Comparison of ENCODE assay signal across 8 cellular contexts in genomic region chr2:108595677-108596232, GRCh38.
A peak's percentile ranks its signal among the peaks of the same experiment; 100 is the strongest.
DNase-seq lines count a peak whose midpoint lies in the region; ATAC-seq, FAIRE-seq and TF ChIP-seq lines count a peak whose summit lies in the region.
"Not testable (repeated sequence)": the region's sequence is repeated elsewhere in the genome, so short reads cannot be mapped to it uniquely, and the experiment has no call there.

No MANE protein-coding gene starts in this region.

- not testable (repeated sequence) for H3F3A ChIP-seq in DOHH2 (ENCODE audit: control insufficient read depth, insufficient read depth)
- peaks cover 23% of the 10 kb centered on the region for H3F3A ChIP-seq in MM.1S (ENCODE audit: insufficient read depth, low read length)

- H4K20me1 ChIP-seq in DOHH2 (ENCODE audit: control insufficient read depth, insufficient read depth, low read depth, low read length), result peaks cover 14% of the 10 kb centered on the region; the same call in 1 of the 2 replicates
- not testable (repeated sequence) for H4K20me1 ChIP-seq in MM.1S (ENCODE audit: insufficient read depth, low read length); keratinocyte (ENCODE audit: control insufficient read depth, extremely low read depth, insufficient read depth, low read length)

- peaks cover 48% of the 10 kb centered on the region for H3K4me1 ChIP-seq in DOHH2 (ENCODE audit: control insufficient read depth, low read length)
- peaks cover 38% of the 10 kb centered on the region for H3K4me1 ChIP-seq in MM.1S (ENCODE audit: low read length)
- H3K4me1 ChIP-seq in keratinocyte (ENCODE audit: control insufficient read depth, extremely low read depth, insufficient read depth, low read length), result peaks cover 40% of the 10 kb centered on the region
- peaks cover 28% of the 10 kb centered on the region for H3K4me1 ChIP-seq in rectal smooth muscle tissue (ENCODE audit: control insufficient read depth, insufficient read depth, low read length)
- H3K4me1 ChIP-seq in tibial artery, result peaks cover 0 to 64% (median 36%) of the 10 kb centered on the region in 4 donors

- H2AFZ ChIP-seq in MM.1S (ENCODE audit: low read length); keratinocyte (ENCODE audit: control insufficient read depth, low read length): not testable (repeated sequence)

- not testable (repeated sequence) for H3K9me3 ChIP-seq in DOHH2 (ENCODE audit: control insufficient read depth, insufficient read depth, low read length); MM.1S (replicated peaks; ENCODE audit: insufficient read depth, low read length); keratinocyte (ENCODE audit: control insufficient read depth, low read depth, low read length); tibial artery

- H3K9me2 ChIP-seq in DOHH2 (replicated peaks; ENCODE audit: control insufficient read depth, low read length); MM.1S (replicated peaks; ENCODE audit: insufficient read depth, low read length): not testable (repeated sequence)

- peaks cover 59% of the 10 kb centered on the region for H3K79me2 ChIP-seq in DOHH2 (ENCODE audit: control insufficient read depth, low read length)
- peaks cover 65% of the 10 kb centered on the region for H3K79me2 ChIP-seq in MM.1S (ENCODE audit: low read length)
- H3K79me2 ChIP-seq in keratinocyte (ENCODE audit: control insufficient read depth, insufficient read depth, low read length), result peaks cover 35% of the 10 kb centered on the region

- not testable (repeated sequence) for H3K27ac ChIP-seq in DOHH2 (ENCODE audit: low read depth, low read length)
- H3K27ac ChIP-seq in MM.1S (ENCODE audit: low read length) (peak overlapping the region; percentile 91), keratinocyte (ENCODE audit: control insufficient read depth, insufficient read depth, low read length) (peak overlapping the region; percentile 93), rectal smooth muscle tissue (ENCODE audit: low read depth, low read length) (peak overlapping the region; percentile 75), tibial artery (peak overlapping the region; percentile 70 to 80)

- not testable (repeated sequence) for H3K36me3 Mint-ChIP-seq in T-helper 2 cell treated with Interferon-gamma antibody and Interleukin-4, amounts not matched to agents 5 μg/mL and 100 μg/mL, for 36 hours (ENCODE audit: low read depth); activated naive CD8-positive, alpha-beta T cell treated with anti-CD3 and anti-CD28 coated beads, Interleukin-2, amount 10 ng/mL, durations not matched to agents 7 days and 5 days

- TF ChIP-seq CTCF in DOHH2 (IDR thresholded peaks at IDR 0.05; ENCODE audit: low read depth, low read length, poor library complexity, severe bottlenecking); MM.1S (IDR thresholded peaks at IDR 0.05; ENCODE audit: low read length); keratinocyte (optimal IDR thresholded peaks at IDR 0.05 in 1 of 3, IDR thresholded peaks at IDR 0.05 in 1 of 3, conservative IDR thresholded peaks at IDR 0.05 in 1 of 3; ENCODE audit: extremely low read depth in 1 of 3, insufficient read depth in 2 of 3, low read length in 3 of 3); tibial artery (IDR thresholded peaks at IDR 0.05): not testable (repeated sequence)

- not testable (repeated sequence) for H3K27me3 Mint-ChIP-seq in T-helper 2 cell treated with Interferon-gamma antibody and Interleukin-4, amounts not matched to agents 5 μg/mL and 100 μg/mL, for 36 hours (ENCODE audit: low read depth); activated naive CD8-positive, alpha-beta T cell treated with anti-CD3 and anti-CD28 coated beads, Interleukin-2, amount 10 ng/mL, durations not matched to agents 7 days and 5 days

- POLR2A ChIA-PET in activated naive CD8-positive, alpha-beta T cell treated with anti-CD3 and anti-CD28 coated beads, Interleukin-2, amount 10 ng/mL, durations not matched to agents 7 days and 5 days (lab: Charles Lee), result interaction anchor here (2.8 kb wide), 1 partner anchor 25 kb away, joined by 8 read pairs; no protein-coding TSS in a partner anchor

- H3K9me1 ChIP-seq in keratinocyte (ENCODE audit: control insufficient read depth, extremely low read depth, insufficient read depth, low read length), result not testable (repeated sequence)

- H3K4me2 ChIP-seq in DOHH2 (ENCODE audit: low read length), result 0 out of 2 replicates have a peak overlapping the region, but pooled peaks have one; percentile 66
- H3K4me2 ChIP-seq in MM.1S (ENCODE audit: low read depth, low read length), result peak overlapping the region; percentile 69
- H3K4me2 ChIP-seq in keratinocyte (ENCODE audit: control insufficient read depth, extremely low read depth, insufficient read depth, low read depth, low read length), result peak overlapping the region; percentile 86

- H3K9ac ChIP-seq in MM.1S (ENCODE audit: low read length), result peak overlapping the region; percentile 58; the same call in 1 of the 2 replicates
- H3K9ac ChIP-seq in keratinocyte (ENCODE audit: control insufficient read depth, extremely low read depth, insufficient read depth, low read length), result peak overlapping the region; percentile 34
- H3K9ac ChIP-seq in rectal smooth muscle tissue (ENCODE audit: low read length), result not testable (repeated sequence)

- H3K27me3 ChIP-seq in DOHH2 (ENCODE audit: control insufficient read depth, low read length); MM.1S (replicated peaks; ENCODE audit: insufficient read depth, low read length); keratinocyte (ENCODE audit: control insufficient read depth, extremely low read depth, insufficient read depth, low read length); rectal smooth muscle tissue (ENCODE audit: control insufficient read depth, insufficient read depth, low read length); tibial artery: not testable (repeated sequence)

- not testable (repeated sequence) for H3K4me3 ChIP-seq in DOHH2 (ENCODE audit: low read length); MM.1S (ENCODE audit: low read length); rectal smooth muscle tissue (ENCODE audit: low read length); tibial artery
- H3K4me3 ChIP-seq in keratinocyte (ENCODE audit: control insufficient read depth in 2 of 3, extremely low read depth in 1 of 3, insufficient read depth in 2 of 3, low read depth in 1 of 3, low read length in 3 of 3), result peak overlapping the region in 1 of 3 experiments; percentile 19

- dilution Hi-C loops in keratinocyte (cut with MboI; ENCODE audit: extremely low pct_ligation_motif_present, low sequenced_read_pairs), result not testable (repeated sequence)

- peak overlapping the region; percentile 72 for H3K4me3 Mint-ChIP-seq in T-helper 2 cell treated with Interferon-gamma antibody and Interleukin-4, amounts not matched to agents 5 μg/mL and 100 μg/mL, for 36 hours
- H3K4me3 Mint-ChIP-seq in activated naive CD8-positive, alpha-beta T cell treated with anti-CD3 and anti-CD28 coated beads, Interleukin-2, amount 10 ng/mL, durations not matched to agents 7 days and 5 days, result peak overlapping the region; percentile 46

- not testable (repeated sequence) for FAIRE-seq in keratinocyte (lab: Jason Lieb, UNC)

- ATAC-seq in activated naive CD8-positive, alpha-beta T cell treated with anti-CD3 and anti-CD28 coated beads, Interleukin-2, amount 10 ng/mL, durations not matched to agents 7 days and 5 days (ENCODE audit: low read depth), result not testable (repeated sequence)

- H3K27ac Mint-ChIP-seq in T-helper 2 cell treated with Interferon-gamma antibody and Interleukin-4, amounts not matched to agents 5 μg/mL and 100 μg/mL, for 36 hours, result peak overlapping the region; percentile 20
- not testable (repeated sequence) for H3K27ac Mint-ChIP-seq in activated naive CD8-positive, alpha-beta T cell treated with anti-CD3 and anti-CD28 coated beads, Interleukin-2, amount 10 ng/mL, durations not matched to agents 7 days and 5 days

- H3K4me1 Mint-ChIP-seq in T-helper 2 cell treated with Interferon-gamma antibody and Interleukin-4, amounts not matched to agents 5 μg/mL and 100 μg/mL, for 36 hours (ENCODE audit: low read depth), result peaks cover 37% of the 10 kb centered on the region
- H3K4me1 Mint-ChIP-seq in activated naive CD8-positive, alpha-beta T cell treated with anti-CD3 and anti-CD28 coated beads, Interleukin-2, amount 10 ng/mL, durations not matched to agents 7 days and 5 days, result peaks cover 32% of the 10 kb centered on the region

- not testable (repeated sequence) for H3K36me3 ChIP-seq in DOHH2 (ENCODE audit: control insufficient read depth, low read length); MM.1S (replicated peaks; ENCODE audit: insufficient read depth, low read length); keratinocyte (ENCODE audit: control insufficient read depth in 2 of 2, extremely low read depth in 1 of 2, insufficient read depth in 2 of 2, low read length in 2 of 2); rectal smooth muscle tissue (ENCODE audit: control insufficient read depth, insufficient read depth, low read length); tibial artery

- intact Hi-C loops in tibial artery (cut with DNase I; ENCODE audit: low total_unique reads), result not testable (repeated sequence)

- not testable (repeated sequence) for DNase-seq in MM.1S; T-helper 2 cell treated with Interferon-gamma antibody and Interleukin-4, amounts not matched to agents 5 μg/mL and 100 μg/mL, for 36 hours (ENCODE audit: low spot score); activated naive CD8-positive, alpha-beta T cell treated with anti-CD3 and anti-CD28 coated beads, Interleukin-2, amount 10 ng/mL, durations not matched to agents 7 days and 5 days; keratinocyte (ENCODE audit: low read depth, low spot score); tibial artery
- DNase-seq in dermis blood vessel endothelial cell, result peak; percentile 42

- not testable (repeated sequence) for H3K9me3 Mint-ChIP-seq in T-helper 2 cell treated with Interferon-gamma antibody and Interleukin-4, amounts not matched to agents 5 μg/mL and 100 μg/mL, for 36 hours; activated naive CD8-positive, alpha-beta T cell treated with anti-CD3 and anti-CD28 coated beads, Interleukin-2, amount 10 ng/mL, durations not matched to agents 7 days and 5 days
